In the genomic region with DNA sequence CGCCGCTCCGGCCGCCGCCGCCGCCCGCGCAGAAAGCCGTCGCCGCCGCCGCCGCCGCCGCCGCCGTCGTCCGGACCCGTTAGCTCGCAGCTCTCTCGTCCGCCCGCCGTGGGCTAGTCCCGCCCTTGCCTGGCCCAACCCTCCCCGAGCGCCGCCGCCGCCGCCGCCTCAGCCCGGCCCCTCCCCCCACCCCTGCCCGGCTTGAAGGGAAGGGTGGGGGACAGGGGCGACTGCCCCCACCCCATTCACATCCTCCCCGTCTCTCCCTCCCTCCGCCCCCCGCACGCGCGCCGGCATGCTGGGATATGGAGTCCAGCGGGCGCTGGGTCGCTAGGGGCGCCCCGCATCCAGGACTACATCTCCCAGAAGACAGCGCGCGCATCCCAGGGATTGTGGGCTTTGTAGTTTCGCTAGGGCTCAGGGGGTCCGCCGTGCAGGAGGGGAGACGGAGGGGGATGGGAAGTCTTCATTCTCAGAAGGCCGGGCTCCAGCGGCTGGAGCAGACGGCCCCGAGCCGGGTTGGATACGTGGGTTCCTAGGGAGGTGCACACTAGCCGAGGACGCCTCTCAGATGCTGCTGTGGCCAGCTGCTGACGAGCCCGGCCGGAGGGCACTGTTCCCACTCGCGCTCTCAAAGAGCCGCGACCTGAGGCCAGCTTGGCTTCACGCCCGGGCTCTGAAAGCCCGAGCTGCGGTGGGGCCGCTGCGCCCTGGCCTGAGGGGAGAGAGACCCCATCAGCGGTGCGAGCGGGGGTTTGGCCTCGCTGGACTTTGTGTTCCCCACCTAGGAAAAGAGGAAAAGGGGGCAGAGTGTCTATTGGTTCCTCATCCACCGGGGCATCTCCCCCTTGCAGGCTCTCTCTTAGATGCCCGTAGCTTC, we compare ENCODE assay signal across 1 cellular context.
TF ChIP-seq lines count a peak whose summit lies in the region.

Gene ST3GAL2 (minus strand): TSS at position 118 of the 880 bp plus-strand sequence. CDS start 40,570 bp downstream, outside the sequence.

TF ChIP-seq in HepG2, 621 proteins besides CTCF, POLR2A, EP300 and RAD21 (continued from another document and continues in another):
- peak; percentile 21; the same call in 1 of the 2 replicates for TF ChIP-seq BCL3 (CRISPR knock-in tag; IDR thresholded peaks at IDR 0.05)
- TF ChIP-seq ZNF777 (CRISPR knock-in tag; IDR thresholded peaks at IDR 0.05), result peak; percentile 48
- TF ChIP-seq, protein P1, sequence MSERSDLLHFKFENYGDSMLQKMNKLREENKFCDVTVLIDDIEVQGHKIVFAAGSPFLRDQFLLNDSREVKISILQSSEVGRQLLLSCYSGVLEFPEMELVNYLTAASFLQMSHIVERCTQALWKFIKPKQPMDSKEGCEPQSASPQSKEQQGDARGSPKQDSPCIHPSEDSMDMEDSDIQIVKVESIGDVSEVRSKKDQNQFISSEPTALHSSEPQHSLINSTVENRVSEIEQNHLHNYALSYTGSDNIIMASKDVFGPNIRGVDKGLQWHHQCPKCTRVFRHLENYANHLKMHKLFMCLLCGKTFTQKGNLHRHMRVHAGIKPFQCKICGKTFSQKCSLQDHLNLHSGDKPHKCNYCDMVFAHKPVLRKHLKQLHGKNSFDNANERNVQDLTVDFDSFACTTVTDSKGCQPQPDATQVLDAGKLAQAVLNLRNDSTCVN (CRISPR knock-in tag; IDR thresholded peaks at IDR 0.05; ENCODE audit: borderline replicate concordance), result no peak
- TF ChIP-seq ATM (IDR thresholded peaks at IDR 0.05; ENCODE audit: borderline replicate concordance), result no peak
- TF ChIP-seq, protein P2, sequence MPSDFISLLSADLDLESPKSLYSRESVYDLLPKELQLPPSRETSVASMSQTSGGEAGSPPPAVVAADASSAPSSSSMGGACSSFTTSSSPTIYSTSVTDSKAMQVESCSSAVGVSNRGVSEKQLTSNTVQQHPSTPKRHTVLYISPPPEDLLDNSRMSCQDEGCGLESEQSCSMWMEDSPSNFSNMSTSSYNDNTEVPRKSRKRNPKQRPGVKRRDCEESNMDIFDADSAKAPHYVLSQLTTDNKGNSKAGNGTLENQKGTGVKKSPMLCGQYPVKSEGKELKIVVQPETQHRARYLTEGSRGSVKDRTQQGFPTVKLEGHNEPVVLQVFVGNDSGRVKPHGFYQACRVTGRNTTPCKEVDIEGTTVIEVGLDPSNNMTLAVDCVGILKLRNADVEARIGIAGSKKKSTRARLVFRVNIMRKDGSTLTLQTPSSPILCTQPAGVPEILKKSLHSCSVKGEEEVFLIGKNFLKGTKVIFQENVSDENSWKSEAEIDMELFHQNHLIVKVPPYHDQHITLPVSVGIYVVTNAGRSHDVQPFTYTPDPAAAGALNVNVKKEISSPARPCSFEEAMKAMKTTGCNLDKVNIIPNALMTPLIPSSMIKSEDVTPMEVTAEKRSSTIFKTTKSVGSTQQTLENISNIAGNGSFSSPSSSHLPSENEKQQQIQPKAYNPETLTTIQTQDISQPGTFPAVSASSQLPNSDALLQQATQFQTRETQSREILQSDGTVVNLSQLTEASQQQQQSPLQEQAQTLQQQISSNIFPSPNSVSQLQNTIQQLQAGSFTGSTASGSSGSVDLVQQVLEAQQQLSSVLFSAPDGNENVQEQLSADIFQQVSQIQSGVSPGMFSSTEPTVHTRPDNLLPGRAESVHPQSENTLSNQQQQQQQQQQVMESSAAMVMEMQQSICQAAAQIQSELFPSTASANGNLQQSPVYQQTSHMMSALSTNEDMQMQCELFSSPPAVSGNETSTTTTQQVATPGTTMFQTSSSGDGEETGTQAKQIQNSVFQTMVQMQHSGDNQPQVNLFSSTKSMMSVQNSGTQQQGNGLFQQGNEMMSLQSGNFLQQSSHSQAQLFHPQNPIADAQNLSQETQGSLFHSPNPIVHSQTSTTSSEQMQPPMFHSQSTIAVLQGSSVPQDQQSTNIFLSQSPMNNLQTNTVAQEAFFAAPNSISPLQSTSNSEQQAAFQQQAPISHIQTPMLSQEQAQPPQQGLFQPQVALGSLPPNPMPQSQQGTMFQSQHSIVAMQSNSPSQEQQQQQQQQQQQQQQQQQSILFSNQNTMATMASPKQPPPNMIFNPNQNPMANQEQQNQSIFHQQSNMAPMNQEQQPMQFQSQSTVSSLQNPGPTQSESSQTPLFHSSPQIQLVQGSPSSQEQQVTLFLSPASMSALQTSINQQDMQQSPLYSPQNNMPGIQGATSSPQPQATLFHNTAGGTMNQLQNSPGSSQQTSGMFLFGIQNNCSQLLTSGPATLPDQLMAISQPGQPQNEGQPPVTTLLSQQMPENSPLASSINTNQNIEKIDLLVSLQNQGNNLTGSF (CRISPR knock-in tag; IDR thresholded peaks at IDR 0.05), result no peak; the same call in 1 of the 2 replicates
- peak; percentile 88; the same call in 1 of the 2 replicates for TF ChIP-seq IRF9 (CRISPR knock-in tag; IDR thresholded peaks at IDR 0.05; ENCODE audit: borderline replicate concordance)
- no peak for TF ChIP-seq ISL2 (CRISPR knock-in tag; IDR thresholded peaks at IDR 0.05)
- TF ChIP-seq ZNF589 (CRISPR knock-in tag; conservative IDR thresholded peaks at IDR 0.05), result no peak
- TF ChIP-seq SATB2 (CRISPR knock-in tag; IDR thresholded peaks at IDR 0.05), result no peak; the same call in 1 of the 2 replicates
- no peak for TF ChIP-seq ATRX (CRISPR knock-in tag; IDR thresholded peaks at IDR 0.05; ENCODE audit: borderline replicate concordance)
- no peak for TF ChIP-seq ZBTB8A (CRISPR knock-in tag; IDR thresholded peaks at IDR 0.05; ENCODE audit: borderline replicate concordance, low read depth)
- no peak; the same call in 1 of the 2 replicates for TF ChIP-seq AKAP8 (CRISPR knock-in tag; IDR thresholded peaks at IDR 0.05)
- peak; percentile 75; the same call in 1 of the 2 replicates for TF ChIP-seq ETV6 (CRISPR knock-in tag; conservative IDR thresholded peaks at IDR 0.05)
- TF ChIP-seq ZBTB38 (CRISPR knock-in tag; IDR thresholded peaks at IDR 0.05), result no peak
- TF ChIP-seq KLF6 (CRISPR knock-in tag; IDR thresholded peaks at IDR 0.05), result 0 out of 2 replicates have a peak, but pooled peaks have one; percentile 16
- no peak for TF ChIP-seq ZNF234 (CRISPR knock-in tag; conservative IDR thresholded peaks at IDR 0.05)
- peak; percentile 9; the same call in 1 of the 2 replicates for TF ChIP-seq ZNF446 (CRISPR knock-in tag; IDR thresholded peaks at IDR 0.05)
- TF ChIP-seq MED1 (CRISPR knock-in tag; IDR thresholded peaks at IDR 0.05), result no peak; the same call in 1 of the 2 replicates
- TF ChIP-seq ESRRA (CRISPR knock-in tag; IDR thresholded peaks at IDR 0.05; ENCODE audit: low read depth), result peak; percentile 64; the same call in 1 of the 2 replicates
- TF ChIP-seq ZNF629 (CRISPR knock-in tag; conservative IDR thresholded peaks at IDR 0.05), result no peak
- no peak for TF ChIP-seq JARID2 (CRISPR knock-in tag; IDR thresholded peaks at IDR 0.05; ENCODE audit: insufficient replicate concordance)
- TF ChIP-seq, protein P3, sequence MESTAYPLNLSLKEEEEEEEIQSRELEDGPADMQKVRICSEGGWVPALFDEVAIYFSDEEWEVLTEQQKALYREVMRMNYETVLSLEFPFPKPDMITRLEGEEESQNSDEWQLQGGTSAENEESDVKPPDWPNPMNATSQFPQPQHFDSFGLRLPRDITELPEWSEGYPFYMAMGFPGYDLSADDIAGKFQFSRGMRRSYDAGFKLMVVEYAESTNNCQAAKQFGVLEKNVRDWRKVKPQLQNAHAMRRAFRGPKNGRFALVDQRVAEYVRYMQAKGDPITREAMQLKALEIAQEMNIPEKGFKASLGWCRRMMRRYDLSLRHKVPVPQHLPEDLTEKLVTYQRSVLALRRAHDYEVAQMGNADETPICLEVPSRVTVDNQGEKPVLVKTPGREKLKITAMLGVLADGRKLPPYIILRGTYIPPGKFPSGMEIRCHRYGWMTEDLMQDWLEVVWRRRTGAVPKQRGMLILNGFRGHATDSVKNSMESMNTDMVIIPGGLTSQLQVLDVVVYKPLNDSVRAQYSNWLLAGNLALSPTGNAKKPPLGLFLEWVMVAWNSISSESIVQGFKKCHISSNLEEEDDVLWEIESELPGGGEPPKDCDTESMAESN (CRISPR knock-in tag; conservative IDR thresholded peaks at IDR 0.05), result peak; percentile 51; the same call in 1 of the 2 replicates
- peak; percentile 45; the same call in 1 of the 2 replicates for TF ChIP-seq NAIF1 (CRISPR knock-in tag; IDR thresholded peaks at IDR 0.05; ENCODE audit: borderline replicate concordance)
- no peak for TF ChIP-seq ZNF205 (CRISPR knock-in tag; IDR thresholded peaks at IDR 0.05)
- TF ChIP-seq HMG20A (CRISPR knock-in tag; IDR thresholded peaks at IDR 0.05; ENCODE audit: borderline replicate concordance), result no peak
- TF ChIP-seq ZNF616 (CRISPR knock-in tag; IDR thresholded peaks at IDR 0.05; ENCODE audit: low read depth), result no peak
- TF ChIP-seq SP2 (CRISPR knock-in tag; IDR thresholded peaks at IDR 0.05), result no peak; the same call in none of the 2 replicates
- no peak for TF ChIP-seq ZNF558 (CRISPR knock-in tag; IDR thresholded peaks at IDR 0.05; ENCODE audit: borderline replicate concordance)
- TF ChIP-seq ZNF660 (CRISPR knock-in tag; IDR thresholded peaks at IDR 0.05; ENCODE audit: borderline replicate concordance, low read depth), result no peak
- peak; percentile 69; the same call in 1 of the 2 replicates for TF ChIP-seq SALL2 (CRISPR knock-in tag; IDR thresholded peaks at IDR 0.05)
- TF ChIP-seq BORCS8-MEF2B (CRISPR knock-in tag; IDR thresholded peaks at IDR 0.05), result peak; percentile 65
- TF ChIP-seq ZMAT3 (CRISPR knock-in tag; conservative IDR thresholded peaks at IDR 0.05), result peak; percentile 88
- TF ChIP-seq PAF1 (CRISPR knock-in tag; IDR thresholded peaks at IDR 0.05), result no peak
- TF ChIP-seq, protein P4, sequence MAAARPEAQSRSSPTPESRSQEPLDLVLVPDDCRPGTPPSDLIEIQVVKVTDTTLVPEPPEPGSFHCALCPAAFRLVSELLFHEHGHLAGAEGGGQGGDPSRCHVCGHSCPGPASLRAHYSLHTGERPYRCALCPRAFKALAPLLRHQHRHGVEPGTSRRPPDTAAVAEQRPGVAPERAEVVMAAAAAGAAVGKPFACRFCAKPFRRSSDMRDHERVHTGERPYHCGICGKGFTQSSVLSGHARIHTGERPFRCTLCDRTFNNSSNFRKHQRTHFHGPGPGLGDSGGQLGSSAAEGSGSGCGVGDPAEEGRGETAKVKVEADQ (CRISPR knock-in tag; IDR thresholded peaks at IDR 0.05; ENCODE audit: borderline replicate concordance), result peak; percentile 62; the same call in 1 of the 2 replicates
- TF ChIP-seq NRL (CRISPR knock-in tag; IDR thresholded peaks at IDR 0.05; ENCODE audit: borderline replicate concordance), result peak; percentile 58; the same call in 1 of the 2 replicates
- no peak for TF ChIP-seq FLYWCH1 (CRISPR knock-in tag; IDR thresholded peaks at IDR 0.05)
- TF ChIP-seq AGO2 (optimal IDR thresholded peaks at IDR 0.05; ENCODE audit: low read depth, low read length), result peak; percentile 88
- TF ChIP-seq CENPT (CRISPR knock-in tag; IDR thresholded peaks at IDR 0.05; ENCODE audit: low read depth), result no peak
- TF ChIP-seq HIVEP1 (CRISPR knock-in tag; IDR thresholded peaks at IDR 0.05), result peak; percentile 77; the same call in 1 of the 2 replicates
- no peak for TF ChIP-seq RORA (CRISPR knock-in tag; IDR thresholded peaks at IDR 0.05)
- peak; percentile 80; the same call in 1 of the 2 replicates for TF ChIP-seq ZFP36L1 (CRISPR knock-in tag; IDR thresholded peaks at IDR 0.05)
- TF ChIP-seq ZBTB1 (CRISPR knock-in tag; IDR thresholded peaks at IDR 0.05; ENCODE audit: borderline replicate concordance), result no peak
- TF ChIP-seq HDAC2 (CRISPR knock-in tag; IDR thresholded peaks at IDR 0.05), result peak; percentile 49; the same call in 1 of the 2 replicates
- TF ChIP-seq ZNF24 (IDR thresholded peaks at IDR 0.05), result no peak
- TF ChIP-seq SMAD3 (CRISPR knock-in tag; IDR thresholded peaks at IDR 0.05), result peak; percentile 79
- no peak; the same call in 1 of the 2 replicates for TF ChIP-seq ZNF891 (CRISPR knock-in tag; IDR thresholded peaks at IDR 0.05)
- TF ChIP-seq ZNF672 (CRISPR knock-in tag; IDR thresholded peaks at IDR 0.05), result no peak
- TF ChIP-seq THAP9 (CRISPR knock-in tag; IDR thresholded peaks at IDR 0.05; ENCODE audit: borderline replicate concordance), result peak; percentile 38; the same call in 1 of the 2 replicates
- TF ChIP-seq RAD51 (IDR thresholded peaks at IDR 0.05; ENCODE audit: borderline replicate concordance), result no peak
- TF ChIP-seq SALL1 (CRISPR knock-in tag; IDR thresholded peaks at IDR 0.05), result peak; percentile 65
- no peak for TF ChIP-seq HOXA9 (CRISPR knock-in tag; IDR thresholded peaks at IDR 0.05; ENCODE audit: borderline replicate concordance)
- TF ChIP-seq MATR3 (CRISPR knock-in tag; IDR thresholded peaks at IDR 0.05), result 0 out of 2 replicates have a peak, but pooled peaks have one; percentile 74
